Comparison of ENCODE assay signal across 17 cellular contexts in genomic region chr10:131561897-131562296, GRCh38.
A peak's percentile ranks its signal among the peaks of the same experiment; 100 is the strongest.
DNase-seq lines count a peak whose midpoint lies in the region.
"Had no signal": no experiment of that assay in that cellular context is flagged by ENCODE, and none has a peak within 500 bp of the region (broad histone marks: within the 10 kb centered on the region; RNA-seq: fewer than 3 reads in every experiment).

No MANE protein-coding gene starts in this region.

- peak; percentile 29 to 54 for DNase-seq in NCI-H187 (lab: John Stamatoyannopoulos, UW)
- DNase-seq in NCI-H187 treated with DMSO at 0.1 percent for 48 hours (lab: John Stamatoyannopoulos, UW) = no peak
- DNase-seq in DMS79 (lab: John Stamatoyannopoulos, UW) = peak; percentile 36
- peak; percentile 96 for DNase-seq in NCI-H748 (lab: John Stamatoyannopoulos, UW; ENCODE audit: unreplicated experiment)
- DNase-seq in islet precursor cell = peak; percentile 22
- DNase-seq in OCI-M2 (lab: John Stamatoyannopoulos, UW; ENCODE audit: unreplicated experiment) = no peak
- no peak for DNase-seq in CD8-positive, alpha-beta memory T cell
- DNase-seq in stimulated activated CD4-positive, alpha-beta T cell treated with anti-CD3 and anti-CD28 coated beads, Interleukin-1b, Interleukin-23, amount 100 ng/mL, for 48 hours = no peak
- DNase-seq: 8988T, DMS 273 treated with DMSO at 0.1 percent for 48 hours, MG63, NCI-H1436, NCI-H82, SJCRH30, SW 1271 had no signal

- H3K4me3 ChIP-seq in CD8-positive, alpha-beta memory T cell (ENCODE audit: low read length) = no peak overlapping the region
- H3K4me3 ChIP-seq: BLaER1, MG63, SJCRH30 had no signal

- no peaks in the 10 kb centered on the region for H3K4me1 Mint-ChIP-seq in CD8-positive, alpha-beta memory T cell

- no peak overlapping the region for H3K27ac Mint-ChIP-seq in CD8-positive, alpha-beta memory T cell

- no peak overlapping the region for H3K4me3 Mint-ChIP-seq in CD8-positive, alpha-beta memory T cell

- no peaks in the 10 kb centered on the region for H3K4me1 ChIP-seq in CD8-positive, alpha-beta memory T cell (ENCODE audit: insufficient read depth, low read length)
- H3K4me1 ChIP-seq: SJCRH30 had no signal

- H3K27ac ChIP-seq in CD8-positive, alpha-beta memory T cell (ENCODE audit: low read depth, low read length) = no peak overlapping the region
- H3K27ac ChIP-seq: BLaER1, KMS-11, SJCRH30 had no signal

- POLR2A ChIA-PET in CD8-positive, alpha-beta memory T cell (lab: Charles Lee) = no interaction called here

- H3K27me3 Mint-ChIP-seq in CD8-positive, alpha-beta memory T cell = peaks cover 0 to 2% of the 10 kb centered on the region in 2 donors

- H3K36me3 ChIP-seq in CD8-positive, alpha-beta memory T cell (ENCODE audit: insufficient read depth, low read length) = no peaks in the 10 kb centered on the region
- H3K36me3 ChIP-seq: BLaER1, MG63, SJCRH30 had no signal

- CTCF ChIA-PET in CD8-positive, alpha-beta memory T cell (lab: Charles Lee) = no interaction called here

- peaks cover 5 to 23% (median 9%) of the 10 kb centered on the region in 5 donors for H3K9me3 Mint-ChIP-seq in CD8-positive, alpha-beta memory T cell

- no peaks in the 10 kb centered on the region for H3K27me3 ChIP-seq in CD8-positive, alpha-beta memory T cell (ENCODE audit: insufficient read depth, low read length, poor library complexity, severe bottlenecking)
- H3K27me3 ChIP-seq: BLaER1, MG63, SJCRH30 had no signal

- no peaks in the 10 kb centered on the region for H3K36me3 Mint-ChIP-seq in CD8-positive, alpha-beta memory T cell

- no peaks in the 10 kb centered on the region for H3K9me3 ChIP-seq in CD8-positive, alpha-beta memory T cell (ENCODE audit: low read length)
- H3K9me3 ChIP-seq: MG63, SJCRH30 had no signal

Comparison
In these comparisons a context has a peak if more than half of its experiments do, and no peak if none do; other contexts are left out.
1. DNase-seq: peak in NCI-H187 (2 of 2), DMS79 (single experiment), NCI-H748 (single experiment) and islet precursor cell (single experiment); none in NCI-H187 treated with DMSO at 0.1 percent for 48 hours (single experiment), OCI-M2 (single experiment), CD8-positive, alpha-beta memory T cell (0 of 5) and stimulated activated CD4-positive, alpha-beta T cell treated with anti-CD3 and anti-CD28 coated beads, Interleukin-1b, Interleukin-23, amount 100 ng/mL, for 48 hours (single experiment).